In the genomic region with DNA sequence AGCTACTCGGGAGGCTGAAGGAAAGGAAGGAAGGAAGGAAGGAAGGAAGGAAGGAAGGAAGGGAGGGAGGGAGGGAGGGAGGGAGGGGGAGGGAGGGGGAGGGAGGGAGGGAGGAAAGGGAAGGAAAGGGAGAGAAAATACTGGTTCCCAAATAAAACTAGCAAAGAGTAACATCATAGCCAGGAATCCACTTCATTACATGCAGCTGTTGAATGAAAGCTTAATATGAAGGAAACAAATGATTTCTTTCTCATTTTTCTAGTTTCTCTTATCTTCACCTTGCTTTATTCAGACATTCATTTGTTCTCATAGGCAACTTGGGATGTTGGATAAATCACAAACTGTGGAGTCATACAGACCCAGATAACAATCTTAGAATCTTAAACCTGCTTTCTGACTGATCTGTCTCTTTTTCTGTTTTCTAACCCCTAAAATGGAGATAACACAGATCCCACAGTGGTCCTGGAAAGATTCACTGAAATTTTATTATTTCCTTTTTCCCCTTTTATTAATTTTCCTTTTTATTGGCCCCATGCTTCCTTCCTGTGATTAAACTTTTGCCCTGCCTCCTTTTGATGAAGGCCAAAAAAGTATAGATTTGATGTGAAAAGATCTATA, we compare ENCODE assay signal across 10 cellular contexts.
"Had no signal": no experiment of that assay in that cellular context is flagged by ENCODE, and none has a peak within 500 bp of the region (broad histone marks: within the 10 kb centered on the region; RNA-seq: fewer than 3 reads in every experiment).

No MANE protein-coding gene starts in this region.

- H3K36me3 ChIP-seq: HAP-1 had no signal

- H3K9me3 ChIP-seq: HAP-1 had no signal

- H2AFZ ChIP-seq: GM23248 had no signal

- H3K27ac ChIP-seq: GM23248, HL-60, KMS-11 had no signal

- H3K4me2 ChIP-seq: KMS-11 had no signal

- ATAC-seq: HCT116 had no signal

- H3K9ac ChIP-seq: GM23248, KMS-11 had no signal

- H3K4me3 ChIP-seq: GM23248, HAP-1 had no signal

- H3K4me1 ChIP-seq: HAP-1 had no signal

- DNase-seq: GM23248, GOT3, H7, HFFc6, IMR-90, KBM-7 had no signal
